In the genomic region with DNA sequence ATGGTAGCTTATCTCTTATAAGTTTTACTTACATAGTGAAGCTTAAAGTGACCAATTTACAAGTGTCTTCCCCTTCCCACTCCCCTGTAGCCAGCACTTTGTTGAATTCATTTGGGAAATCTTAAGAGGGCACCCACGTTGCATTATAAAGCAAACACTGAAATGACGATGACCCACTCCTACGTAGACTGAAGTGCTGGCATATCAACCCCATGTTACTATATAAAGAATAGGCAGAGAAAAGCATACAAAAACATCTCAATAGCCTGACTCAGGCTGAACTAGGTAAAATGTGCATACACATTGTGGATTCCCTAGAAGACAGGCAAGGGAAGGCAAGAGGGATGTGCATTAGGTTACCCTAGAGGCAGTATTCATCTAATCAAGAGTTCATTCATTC, we compare ENCODE assay signal across 13 cellular contexts.
DNase-seq lines count a peak whose midpoint lies in the region; ATAC-seq, FAIRE-seq and TF ChIP-seq lines count a peak whose summit lies in the region.
"Had no signal": no experiment of that assay in that cellular context is flagged by ENCODE, and none has a peak within 500 bp of the region (broad histone marks: within the 10 kb centered on the region; RNA-seq: fewer than 3 reads in every experiment).

No MANE protein-coding gene starts in this region.

- no peak for TF ChIP-seq CTCF in WTC11 (IDR thresholded peaks at IDR 0.05)
- no peak for TF ChIP-seq CTCF in PC-9 (conservative IDR thresholded peaks at IDR 0.05)
- no peak for TF ChIP-seq CTCF in RWPE1 (conservative IDR thresholded peaks at IDR 0.05; ENCODE audit: low read depth)

- no peaks in the 10 kb centered on the region for H3K9me3 Mint-ChIP-seq in WTC11
- H3K9me3 Mint-ChIP-seq: activated CD4-positive, alpha-beta memory T cell treated with anti-CD3 and anti-CD28 coated beads, Interleukin-2, amount 10 ng/mL, durations not matched to agents 7 days and 5 days; activated naive CD8-positive, alpha-beta T cell treated with anti-CD3 and anti-CD28 coated beads, Interleukin-2, amount 50 U/mL, for 24 hours; activated T-cell treated with anti-CD3 and anti-CD28 coated beads, Interleukin-2, amount 50 U/mL, for 72 hours; nephron progenitor cell had no signal

- peak; percentile 51 for FAIRE-seq in islet of Langerhans (lab: Jason Lieb, UNC)
- FAIRE-seq: frontal cortex had no signal

- H3K27ac Mint-ChIP-seq in WTC11: peak overlapping the region; percentile 98
- H3K27ac Mint-ChIP-seq: activated CD4-positive, alpha-beta memory T cell treated with anti-CD3 and anti-CD28 coated beads, Interleukin-2, amount 10 ng/mL, durations not matched to agents 7 days and 5 days; activated naive CD8-positive, alpha-beta T cell treated with anti-CD3 and anti-CD28 coated beads, Interleukin-2, amount 50 U/mL, for 24 hours; activated T-cell treated with anti-CD3 and anti-CD28 coated beads, Interleukin-2, amount 50 U/mL, for 72 hours; nephron progenitor cell had no signal

- no peaks in the 10 kb centered on the region for H4K20me1 ChIP-seq in PC-9 (ENCODE audit: insufficient read depth)

- intact Hi-C loops in PC-9 (cut with micrococcal nuclease; ENCODE audit: unreplicated experiment): no loop called here

- peak; percentile 17 for ATAC-seq in WTC11
- ATAC-seq in GM19455 (IDR thresholded peaks at IDR 0.05; ENCODE audit: unreplicated experiment): no peak
- ATAC-seq: activated naive CD8-positive, alpha-beta T cell treated with anti-CD3 and anti-CD28 coated beads, Interleukin-2, amount 50 U/mL, for 24 hours; activated T-cell treated with anti-CD3 and anti-CD28 coated beads, Interleukin-2, amount 50 U/mL, for 72 hours had no signal

- CTCF ChIA-PET in WTC11 (lab: Charles Lee): interaction anchor here (1.4 kb wide), 1 partner anchor 49 kb away, joined by 3 read pairs; no protein-coding TSS in a partner anchor
- CTCF ChIA-PET in PC-9 (lab: Charles Lee): no interaction called here
- CTCF ChIA-PET in RWPE1 (lab: Yijun Ruan, JAX): interaction anchor here (0.7 kb wide), 1 partner anchor 247 kb away, joined by 4 read pairs; no protein-coding TSS in a partner anchor

- H3K9me3 ChIP-seq in HUES48 (ENCODE audit: control insufficient read depth, insufficient read depth, low read length) (no peaks in the 10 kb centered on the region), PC-9 (ENCODE audit: insufficient read depth, low read depth) (no peaks in the 10 kb centered on the region)

- no peak overlapping the region for H2AFZ ChIP-seq in PC-9

- POLR2A ChIA-PET in WTC11 (lab: Charles Lee): no interaction called here
- POLR2A ChIA-PET in PC-9 (lab: Charles Lee; ENCODE audit: unreplicated experiment): no interaction called here
- POLR2A ChIA-PET in RWPE1 (lab: Yijun Ruan, JAX; ENCODE audit: low non-redundant PET): no interaction called here

- H3K27me3 Mint-ChIP-seq in WTC11 (ENCODE audit: low read depth): no peaks in the 10 kb centered on the region
- H3K27me3 Mint-ChIP-seq: activated CD4-positive, alpha-beta memory T cell treated with anti-CD3 and anti-CD28 coated beads, Interleukin-2, amount 10 ng/mL, durations not matched to agents 7 days and 5 days had no signal

- no TSS peak for BruUV-seq in PC-9 (replicated peaks; lab: Mats Ljungman, UMichigan)

- H3K4me1 ChIP-seq in HUES48 (ENCODE audit: control insufficient read depth, insufficient read depth, low read length) (peaks cover 78% of the 10 kb centered on the region), PC-9 (replicated peaks; ENCODE audit: insufficient read depth) (no peaks in the 10 kb centered on the region)

- no peak overlapping the region for H3K9ac ChIP-seq in HUES48 (ENCODE audit: low read depth, low read length)

- H3K9me2 ChIP-seq in PC-9 (ENCODE audit: insufficient read depth): no peaks in the 10 kb centered on the region

- no peak overlapping the region for H3K4me2 ChIP-seq in PC-9

- H3F3A ChIP-seq in PC-9 (ENCODE audit: insufficient read depth, low read depth): no peaks in the 10 kb centered on the region

- H3K4me3 ChIP-seq in HUES48 (ENCODE audit: low read depth, low read length): no peak overlapping the region; the same call in 1 of the 2 replicates
- no peak overlapping the region for H3K4me3 ChIP-seq in PC-9

- peak overlapping the region; percentile 24 for H3K4me3 Mint-ChIP-seq in WTC11
- H3K4me3 Mint-ChIP-seq: activated CD4-positive, alpha-beta memory T cell treated with anti-CD3 and anti-CD28 coated beads, Interleukin-2, amount 10 ng/mL, durations not matched to agents 7 days and 5 days; activated naive CD8-positive, alpha-beta T cell treated with anti-CD3 and anti-CD28 coated beads, Interleukin-2, amount 50 U/mL, for 24 hours; activated T-cell treated with anti-CD3 and anti-CD28 coated beads, Interleukin-2, amount 50 U/mL, for 72 hours; nephron progenitor cell had no signal

- DNase-seq in DMS153 treated with DMSO at 0.1 percent for 48 hours (lab: John Stamatoyannopoulos, UW; ENCODE audit: unreplicated experiment): peak; percentile 27
- DNase-seq in WTC11 (ENCODE audit: low spot score): no peak
- DNase-seq in PC-9: no peak
- no peak for DNase-seq in hippocampal formation (lab: John Stamatoyannopoulos, UW)
- DNase-seq in RWPE1 (ENCODE audit: low spot score): no peak
- DNase-seq: activated CD4-positive, alpha-beta memory T cell treated with anti-CD3 and anti-CD28 coated beads, Interleukin-2, amount 10 ng/mL, durations not matched to agents 7 days and 5 days; activated naive CD8-positive, alpha-beta T cell treated with anti-CD3 and anti-CD28 coated beads, Interleukin-2, amount 50 U/mL, for 24 hours; activated T-cell treated with anti-CD3 and anti-CD28 coated beads, Interleukin-2, amount 50 U/mL, for 72 hours; nephron progenitor cell had no signal

- peaks cover 85% of the 10 kb centered on the region for H3K4me1 Mint-ChIP-seq in WTC11
- H3K4me1 Mint-ChIP-seq: activated CD4-positive, alpha-beta memory T cell treated with anti-CD3 and anti-CD28 coated beads, Interleukin-2, amount 10 ng/mL, durations not matched to agents 7 days and 5 days; activated naive CD8-positive, alpha-beta T cell treated with anti-CD3 and anti-CD28 coated beads, Interleukin-2, amount 50 U/mL, for 24 hours had no signal

- H3K27me3 ChIP-seq in HUES48 (ENCODE audit: control insufficient read depth, insufficient read depth, low read length): no peaks in the 10 kb centered on the region
- no peaks in the 10 kb centered on the region for H3K27me3 ChIP-seq in PC-9 (ENCODE audit: insufficient read depth, low read depth)

- H3K79me2 ChIP-seq in PC-9 (ENCODE audit: low read depth): no peaks in the 10 kb centered on the region

- peak overlapping the region; percentile 98 for H3K27ac ChIP-seq in HUES48 (ENCODE audit: low read depth, low read length)
- no peak overlapping the region for H3K27ac ChIP-seq in PC-9
- H3K27ac ChIP-seq in RWPE1: no peak overlapping the region

- no peaks in the 10 kb centered on the region for H3K36me3 ChIP-seq in HUES48 (ENCODE audit: control insufficient read depth, insufficient read depth, low read length)
- no peaks in the 10 kb centered on the region for H3K36me3 ChIP-seq in PC-9 (ENCODE audit: low read depth)

- H3K36me3 Mint-ChIP-seq in WTC11: no peaks in the 10 kb centered on the region

TF ChIP-seq in WTC11, 78 proteins besides CTCF, POLR2A, EP300 and RAD21 (continues in another document):
- TF ChIP-seq, protein P1, sequence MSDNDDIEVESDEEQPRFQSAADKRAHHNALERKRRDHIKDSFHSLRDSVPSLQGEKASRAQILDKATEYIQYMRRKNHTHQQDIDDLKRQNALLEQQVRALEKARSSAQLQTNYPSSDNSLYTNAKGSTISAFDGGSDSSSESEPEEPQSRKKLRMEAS (CRISPR knock-in tag; IDR thresholded peaks at IDR 0.05): no peak
- TF ChIP-seq EMX1 (CRISPR knock-in tag; IDR thresholded peaks at IDR 0.05): no peak
- TF ChIP-seq, protein P2, sequence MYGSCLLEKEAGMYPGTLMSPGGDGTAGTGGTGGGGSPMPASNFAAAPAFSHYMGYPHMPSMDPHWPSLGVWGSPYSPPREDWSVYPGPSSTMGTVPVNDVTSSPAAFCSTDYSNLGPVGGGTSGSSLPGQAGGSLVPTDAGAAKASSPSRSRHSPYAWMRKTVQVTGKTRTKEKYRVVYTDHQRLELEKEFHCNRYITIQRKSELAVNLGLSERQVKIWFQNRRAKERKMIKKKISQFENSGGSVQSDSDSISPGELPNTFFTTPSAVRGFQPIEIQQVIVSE (CRISPR knock-in tag; IDR thresholded peaks at IDR 0.05; ENCODE audit: borderline replicate concordance): no peak
- no peak for TF ChIP-seq ATF1 (CRISPR knock-in tag; IDR thresholded peaks at IDR 0.05)
- TF ChIP-seq ESRRA (CRISPR knock-in tag; IDR thresholded peaks at IDR 0.05; ENCODE audit: borderline replicate concordance): no peak
- TF ChIP-seq ZBTB21 (CRISPR knock-in tag; IDR thresholded peaks at IDR 0.05; ENCODE audit: borderline replicate concordance): no peak
- no peak for TF ChIP-seq ETV6 (CRISPR knock-in tag; IDR thresholded peaks at IDR 0.05)
- TF ChIP-seq, protein P3, sequence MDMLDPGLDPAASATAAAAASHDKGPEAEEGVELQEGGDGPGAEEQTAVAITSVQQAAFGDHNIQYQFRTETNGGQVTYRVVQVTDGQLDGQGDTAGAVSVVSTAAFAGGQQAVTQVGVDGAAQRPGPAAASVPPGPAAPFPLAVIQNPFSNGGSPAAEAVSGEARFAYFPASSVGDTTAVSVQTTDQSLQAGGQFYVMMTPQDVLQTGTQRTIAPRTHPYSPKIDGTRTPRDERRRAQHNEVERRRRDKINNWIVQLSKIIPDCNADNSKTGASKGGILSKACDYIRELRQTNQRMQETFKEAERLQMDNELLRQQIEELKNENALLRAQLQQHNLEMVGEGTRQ (CRISPR knock-in tag; IDR thresholded peaks at IDR 0.05): no peak
- no peak for TF ChIP-seq IRF2 (CRISPR knock-in tag; IDR thresholded peaks at IDR 0.05; ENCODE audit: borderline replicate concordance, low read depth)
- TF ChIP-seq GABPB1 (CRISPR knock-in tag; IDR thresholded peaks at IDR 0.05): no peak
- TF ChIP-seq, protein P4, sequence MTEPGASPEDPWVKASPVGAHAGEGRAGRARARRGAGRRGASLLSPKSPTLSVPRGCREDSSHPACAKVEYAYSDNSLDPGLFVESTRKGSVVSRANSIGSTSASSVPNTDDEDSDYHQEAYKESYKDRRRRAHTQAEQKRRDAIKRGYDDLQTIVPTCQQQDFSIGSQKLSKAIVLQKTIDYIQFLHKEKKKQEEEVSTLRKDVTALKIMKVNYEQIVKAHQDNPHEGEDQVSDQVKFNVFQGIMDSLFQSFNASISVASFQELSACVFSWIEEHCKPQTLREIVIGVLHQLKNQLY (CRISPR knock-in tag; IDR thresholded peaks at IDR 0.05): no peak
- no peak for TF ChIP-seq ZNF317 (CRISPR knock-in tag; IDR thresholded peaks at IDR 0.05; ENCODE audit: borderline replicate concordance, low read depth)
